ENCODE assay signal across 8 cellular contexts in the genomic region with DNA sequence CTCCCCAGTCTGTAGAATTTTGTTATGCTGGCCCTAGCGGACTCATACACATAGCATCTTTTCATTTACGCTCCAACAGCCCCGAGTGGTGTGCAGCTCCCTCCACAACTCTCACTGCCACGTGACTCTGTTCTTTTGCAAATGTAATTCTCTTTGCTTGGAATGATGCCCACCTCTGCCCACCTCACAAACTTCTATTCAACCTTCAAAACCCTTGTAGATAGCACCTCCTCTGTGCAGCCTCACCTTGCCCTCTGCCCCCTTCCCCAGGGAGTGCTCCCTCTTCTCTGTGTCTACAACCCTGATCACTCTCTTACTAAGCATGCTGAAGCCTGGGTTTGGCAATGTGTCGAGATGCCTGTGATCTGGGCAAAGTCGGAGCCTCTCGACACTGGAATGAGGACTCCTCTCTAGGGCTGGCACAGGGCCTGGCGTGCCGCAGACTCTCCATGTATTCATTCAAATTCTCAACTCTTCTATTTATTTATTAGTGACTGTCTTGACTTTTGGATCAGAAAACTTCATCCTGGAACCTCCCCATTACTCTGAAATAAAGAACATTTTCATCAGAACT.
A peak's percentile ranks its signal among the peaks of the same experiment; 100 is the strongest.
DNase-seq lines count a peak whose midpoint lies in the region; ATAC-seq and TF ChIP-seq lines count a peak whose summit lies in the region.

No MANE protein-coding gene starts in this region.

- no peaks in the 10 kb centered on the region for H3K36me3 Mint-ChIP-seq in activated CD8-positive, alpha-beta T cell treated with anti-CD3 and anti-CD28 coated beads, Interleukin-2, amount 10 ng/mL, durations not matched to agents 7 days and 5 days (ENCODE audit: low read depth)

- CTCF ChIA-PET in activated CD8-positive, alpha-beta T cell treated with anti-CD3 and anti-CD28 coated beads, Interleukin-2, amount 10 ng/mL, durations not matched to agents 7 days and 5 days (lab: Charles Lee): no interaction called here

- no peak overlapping the region for H3K4me3 Mint-ChIP-seq in activated CD8-positive, alpha-beta T cell treated with anti-CD3 and anti-CD28 coated beads, Interleukin-2, amount 10 ng/mL, durations not matched to agents 7 days and 5 days

- H3K4me3 ChIP-seq in MG63: no peak overlapping the region
- no peak overlapping the region for H3K4me3 ChIP-seq in colonic mucosa
- no peak overlapping the region for H3K4me3 ChIP-seq in tibial artery

- DNase-seq in MG63 (peak; percentile 96), colonic mucosa (no peak), medulla oblongata (ENCODE audit: extremely low spot score) (peak; percentile 57), tibial artery (peak in 1 of 2 donors; percentile 46), erythroblast (lab: John Stamatoyannopoulos, UW) (no peak), D341Med (ENCODE audit: low spot score) (no peak), cerebellar nuclear complex (lab: John Stamatoyannopoulos, UW) (no peak)
- DNase-seq in activated CD8-positive, alpha-beta T cell treated with anti-CD3 and anti-CD28 coated beads, Interleukin-2, amount 10 ng/mL, durations not matched to agents 7 days and 5 days: no peak

- no peaks in the 10 kb centered on the region; the same call in 1 of the 2 replicates for H3K36me3 ChIP-seq in MG63
- H3K36me3 ChIP-seq in colonic mucosa: no peaks in the 10 kb centered on the region
- no peaks in the 10 kb centered on the region for H3K36me3 ChIP-seq in tibial artery

- TF ChIP-seq CTCF in colonic mucosa (IDR thresholded peaks at IDR 0.05) (no peak), tibial artery (IDR thresholded peaks at IDR 0.05) (no peak)

- H3K9ac ChIP-seq in colonic mucosa (ENCODE audit: low read depth in 2 of 2, low read length in 2 of 2): peak overlapping the region in 1 of 2 donors; percentile 49

- peaks cover 9% of the 10 kb centered on the region for H3K4me1 Mint-ChIP-seq in activated CD8-positive, alpha-beta T cell treated with anti-CD3 and anti-CD28 coated beads, Interleukin-2, amount 10 ng/mL, durations not matched to agents 7 days and 5 days (ENCODE audit: low read depth)

- ATAC-seq in activated CD8-positive, alpha-beta T cell treated with anti-CD3 and anti-CD28 coated beads, Interleukin-2, amount 10 ng/mL, durations not matched to agents 7 days and 5 days: no peak

- H3K27me3 ChIP-seq in MG63 (no peaks in the 10 kb centered on the region), colonic mucosa (no peaks in the 10 kb centered on the region), tibial artery (no peaks in the 10 kb centered on the region)

- peaks cover 9% of the 10 kb centered on the region for H3K4me1 ChIP-seq in colonic mucosa
- H3K4me1 ChIP-seq in tibial artery: peaks cover 3 to 66% (median 40%) of the 10 kb centered on the region in 4 donors

- H3K9me3 Mint-ChIP-seq in activated CD8-positive, alpha-beta T cell treated with anti-CD3 and anti-CD28 coated beads, Interleukin-2, amount 10 ng/mL, durations not matched to agents 7 days and 5 days (ENCODE audit: insufficient read depth): no peaks in the 10 kb centered on the region

- H3K9me3 ChIP-seq in MG63 (no peaks in the 10 kb centered on the region), colonic mucosa (no peaks in the 10 kb centered on the region), tibial artery (no peaks in the 10 kb centered on the region)

- H3K27ac Mint-ChIP-seq in activated CD8-positive, alpha-beta T cell treated with anti-CD3 and anti-CD28 coated beads, Interleukin-2, amount 10 ng/mL, durations not matched to agents 7 days and 5 days: no peak overlapping the region

- H3K27me3 Mint-ChIP-seq in activated CD8-positive, alpha-beta T cell treated with anti-CD3 and anti-CD28 coated beads, Interleukin-2, amount 10 ng/mL, durations not matched to agents 7 days and 5 days (ENCODE audit: low read depth): peaks cover 9% of the 10 kb centered on the region

- H3K27ac ChIP-seq in colonic mucosa (peak overlapping the region; percentile 77), tibial artery (peak overlapping the region; percentile 72 to 90)

- TF ChIP-seq POLR2A in erythroblast (IDR thresholded peaks at IDR 0.05; ENCODE audit: low read length): no peak

- POLR2A ChIA-PET in activated CD8-positive, alpha-beta T cell treated with anti-CD3 and anti-CD28 coated beads, Interleukin-2, amount 10 ng/mL, durations not matched to agents 7 days and 5 days (lab: Charles Lee): interaction anchor here (1.7 kb wide), 1 partner anchor 14 kb away, joined by 3 read pairs; no protein-coding TSS in a partner anchor

- intact Hi-C loops in colonic mucosa (cut with DNase I) (loop anchor here (5.0 kb wide), 1 partner anchor 68 kb away; no protein-coding TSS in a partner anchor), tibial artery (cut with DNase I; ENCODE audit: low total_unique reads) (loop anchor here (2.0 to 5.0 kb wide), 2 partner anchors 42 to 76 kb away; no protein-coding TSS in a partner anchor)

Comparison
In these comparisons a context has a peak if more than half of its experiments do, and no peak if none do; other contexts are left out.
1. DNase-seq: peak in MG63 (single experiment) and medulla oblongata (single experiment); none in colonic mucosa (single experiment), erythroblast (0 of 2), D341Med (single experiment), activated CD8-positive, alpha-beta T cell treated with anti-CD3 and anti-CD28 coated beads, Interleukin-2, amount 10 ng/mL, durations not matched to agents 7 days and 5 days (single experiment) and cerebellar nuclear complex (0 of 2).